Comparison of ENCODE assay signal across 11 cellular contexts in genomic region chr19:15479391-15480345, GRCh38. TPM values are rescaled to one million over a fixed set of nuclear protein-coding genes. Genes with fewer than 3 reads are reported as not detected.
A peak's percentile ranks its signal among the peaks of the same experiment; 100 is the strongest.
DNase-seq lines count a peak whose midpoint lies in the region; ATAC-seq, FAIRE-seq and TF ChIP-seq lines count a peak whose summit lies in the region.
"Had no signal": no experiment of that assay in that cellular context is flagged by ENCODE, and none has a peak within 500 bp of the region (broad histone marks: within the 10 kb centered on the region; RNA-seq: fewer than 3 reads in every experiment).

Gene PGLYRP2, minus strand, starts transcription at chr19:15479501. Its CDS starts 130 bp downstream, at chr19:15479371.

- POLR2A ChIA-PET in HepG2 (lab: Yijun Ruan, JAX), result interaction anchor here (0.9 to 1.0 kb wide), 2 partner anchors 61 to 74 kb away, joined by 3 read pairs; no protein-coding TSS in a partner anchor

- H3K36me3 ChIP-seq in HepG2 (replicated peaks in 1 of 2; ENCODE audit: control insufficient read depth in 1 of 2, insufficient read depth in 2 of 2, low read length in 2 of 2) (no peaks in the 10 kb centered on the region), WERI-Rb-1 (no peaks in the 10 kb centered on the region)

- H3K27ac ChIP-seq in VCaP (peak within 1 kb of the TSS; percentile 96), HepG2 (ENCODE audit: extremely low read length, insufficient read depth, low read length) (peak within 1 kb of the TSS; percentile 24), WERI-Rb-1 (no peak within 1 kb of the TSS)

- in situ Hi-C loops in HepG2 (cut with HindIII; ENCODE audit: extremely low pct_ligation_motif_present, low pct_unique_long_range_greater_than_20kb), result no loop called here

- H3K4me1 ChIP-seq in HepG2 (ENCODE audit: insufficient read depth, low read length), result peaks cover 34% of the 10 kb centered on the region

- FAIRE-seq in GM12891 (lab: Jason Lieb, UNC) (peak; percentile 5), HepG2 (lab: Jason Lieb, UNC) (peak; percentile 84)

- TF ChIP-seq CTCF in VCaP (conservative IDR thresholded peaks at IDR 0.05), result peak; percentile 92
- TF ChIP-seq CTCF in HepG2 (CRISPR knock-in tag; IDR thresholded peaks at IDR 0.05), result peak; percentile 72
- no peak for TF ChIP-seq CTCF in WERI-Rb-1 (IDR thresholded peaks at IDR 0.05; ENCODE audit: low read depth, low read length)

- H4K20me1 ChIP-seq in HepG2 (ENCODE audit: insufficient read depth, low read length), result no peaks in the 10 kb centered on the region

- BruUV-seq in HepG2 (replicated peaks; lab: Mats Ljungman, UMichigan), result no TSS peak

- TF ChIP-seq EP300 in HepG2 (IDR thresholded peaks at IDR 0.05; ENCODE audit: low read depth in 2 of 2, low read length in 2 of 2) (peak in 1 of 2 experiments; percentile 34; a peak in 1 of 4 replicates), HepG2 (CRISPR knock-in tag; IDR thresholded peaks at IDR 0.05; ENCODE audit: borderline replicate concordance) (no peak)

- no peak for TF ChIP-seq RAD21 in HepG2 (CRISPR knock-in tag; IDR thresholded peaks at IDR 0.05)

- WGBS in HepG2 (ENCODE audit: low lambda C conversion rate), result 3% methylated on average over 8 of the region's 16 CpGs

- H3K79me2 ChIP-seq in HepG2 (ENCODE audit: insufficient read depth, low read length), result no peaks in the 10 kb centered on the region

- H3K27me3 ChIP-seq in HepG2 (ENCODE audit: control insufficient read depth in 1 of 2, insufficient read depth in 2 of 2, low read length in 2 of 2) (no peaks in the 10 kb centered on the region), WERI-Rb-1 (ENCODE audit: insufficient read depth, low read depth, severe bottlenecking) (peaks cover 81% of the 10 kb centered on the region)

- ATAC-seq in HepG2 (peak; percentile 91), HG02981 (IDR thresholded peaks at IDR 0.05; ENCODE audit: unreplicated experiment) (no peak), HG03354 (IDR thresholded peaks at IDR 0.05; ENCODE audit: poor library complexity, severe bottlenecking, unreplicated experiment) (no peak)

- H3K4me3 ChIP-seq in HepG2 (replicated peaks in 1 of 3; ENCODE audit: insufficient read depth in 1 of 3, low read depth in 2 of 3, low read length in 3 of 3), result peak within 1 kb of the TSS in 1 of 3 experiments; percentile 48; a peak in 1 of 6 replicates
- H3K4me3 ChIP-seq in WERI-Rb-1 (ENCODE audit: low read depth, low read length), result no peak within 1 kb of the TSS
- H3K4me3 ChIP-seq: skin epidermis had no signal

- intact Hi-C loops in HepG2 (cut with micrococcal nuclease; ENCODE audit: unreplicated experiment), result loop anchor here (5.0 kb wide), 1 partner anchor 78 kb away; no protein-coding TSS in a partner anchor

- H3K9me3 ChIP-seq in HepG2 (ENCODE audit: low read length) (no peaks in the 10 kb centered on the region), WERI-Rb-1 (ENCODE audit: severe bottlenecking) (no peaks in the 10 kb centered on the region)

- no peak within 1 kb of the TSS for H2AFZ ChIP-seq in HepG2 (ENCODE audit: low read length)

- peak within 1 kb of the TSS; percentile 66 for H3K4me2 ChIP-seq in HepG2 (ENCODE audit: low read depth, low read length)

- DNase-seq in Ammon's horn (ENCODE audit: low spot score) (peak; percentile 59), GM12891 (ENCODE audit: insufficient read length, low spot score) (no peak), HepG2 (ENCODE audit: low spot score) (peak; percentile 31), WERI-Rb-1 (no peak)
- no peak for DNase-seq in activated CD8-positive, alpha-beta memory T cell treated with anti-CD3 and anti-CD28 coated beads, Interleukin-2, amount 50 U/mL, for 48 hours
- DNase-seq: activated gamma-delta T cell treated with Interleukin-2 at 50 U/mL for 16 hours; NK-92 treated with Interleukin-12 subunit alpha and Interleukin-12 subunit beta, amount 100 ng/mL, for 24 hours had no signal

- CTCF ChIA-PET in HepG2 (lab: Yijun Ruan, JAX; ENCODE audit: low intra/inter-chr PET ratio, low total read pairs), result no interaction called here

- no peak within 1 kb of the TSS for H3K9ac ChIP-seq in HepG2 (ENCODE audit: insufficient read depth, low read depth, low read length)

- TF ChIP-seq POLR2A in GM12891 (IDR thresholded peaks at IDR 0.05; ENCODE audit: low read depth, low read length) (no peak), HepG2 (IDR thresholded peaks at IDR 0.05; ENCODE audit: insufficient read depth in 1 of 2, low read depth in 2 of 2, low read length in 2 of 2) (no peak)

TF ChIP-seq in GM12891, 5 proteins besides CTCF, POLR2A, EP300 and RAD21:
- no peak for TF ChIP-seq PAX5 (IDR thresholded peaks at IDR 0.05; ENCODE audit: insufficient read depth, low read length, severe bottlenecking)
- TF ChIP-seq POLR2AphosphoS5 (IDR thresholded peaks at IDR 0.05; ENCODE audit: low read depth, low read length), result no peak
- TF ChIP-seq SPI1 (IDR thresholded peaks at IDR 0.05; ENCODE audit: low read depth, low read length), result no peak
- TF ChIP-seq TAF1 (IDR thresholded peaks at IDR 0.05; ENCODE audit: low read depth, low read length), result no peak
- no peak for TF ChIP-seq POU2F2 (IDR thresholded peaks at IDR 0.05; ENCODE audit: low read depth, low read length)
TF ChIP-seq in GM12891: peak in this region for 0.

TF ChIP-seq in HepG2, 621 proteins besides CTCF, POLR2A, EP300 and RAD21 (continues in another document):
- TF ChIP-seq THYN1 (CRISPR knock-in tag; IDR thresholded peaks at IDR 0.05; ENCODE audit: borderline replicate concordance, low read depth) (no peak), ZNF782 (CRISPR knock-in tag; IDR thresholded peaks at IDR 0.05; ENCODE audit: borderline replicate concordance) (no peak), POGZ (CRISPR knock-in tag; IDR thresholded peaks at IDR 0.05) (peak; percentile 38; the same call in 1 of the 2 replicates), ZNF367 (CRISPR knock-in tag; IDR thresholded peaks at IDR 0.05; ENCODE audit: borderline replicate concordance) (no peak), RFXAP (CRISPR knock-in tag; IDR thresholded peaks at IDR 0.05; ENCODE audit: borderline replicate concordance) (peak; percentile 59; the same call in 1 of the 2 replicates), FOXA3 (CRISPR knock-in tag; IDR thresholded peaks at IDR 0.05) (no peak), TBX3 (IDR thresholded peaks at IDR 0.05; ENCODE audit: borderline replicate concordance) (no peak), SNAPC5 (CRISPR knock-in tag; IDR thresholded peaks at IDR 0.05; ENCODE audit: borderline replicate concordance) (no peak), SAP130 (CRISPR knock-in tag; IDR thresholded peaks at IDR 0.05; ENCODE audit: low read depth) (0 out of 2 replicates have a peak, but pooled peaks have one; percentile 28), ZNF776 (CRISPR knock-in tag; IDR thresholded peaks at IDR 0.05) (0 out of 2 replicates have a peak, but pooled peaks have one; percentile 53), MLX (CRISPR knock-in tag; IDR thresholded peaks at IDR 0.05) (no peak), MAFK (conservative IDR thresholded peaks at IDR 0.05 in 1 of 2, IDR thresholded peaks at IDR 0.05 in 1 of 2; ENCODE audit: low read length in 2 of 2) (no peak), NR1H2 (CRISPR knock-in tag; IDR thresholded peaks at IDR 0.05; ENCODE audit: borderline replicate concordance, low read depth) (no peak), ZNF224 (CRISPR knock-in tag; IDR thresholded peaks at IDR 0.05) (no peak)

RNA-seq across cellular contexts. Expression of gene PGLYRP2, which starts in this region (rescaled TPM):
- polyA plus RNA-seq in GM12891 (2012; ENCODE audit: low read depth, missing spikeins), result 0.04 TPM
- 0.49 and 1.0 TPM in 2 replicates for total RNA-seq in HepG2 (2016; rRNA removed; fragmentation: Illumina TruSeq; extraction: Trizol)
- 0.10 and 0.53 TPM in 2 replicates for total RNA-seq in HepG2 (2016; cell fraction: cytosol; rRNA removed; fragmentation: Illumina TruSeq; extraction: Trizol; ENCODE audit: low read depth)
- total RNA-seq in HepG2 (2016; cell fraction: insoluble cytoplasmic fraction; rRNA removed; fragmentation: Illumina TruSeq; extraction: Trizol), result 0.46 and 1.3 TPM in 2 replicates
- 0.17 and 0.49 TPM in 2 replicates for total RNA-seq in HepG2 (2016; cell fraction: membrane; rRNA removed; fragmentation: Illumina TruSeq; extraction: Trizol)
- total RNA-seq in HepG2 (2016; cell fraction: nucleus; rRNA removed; fragmentation: Illumina TruSeq; extraction: Trizol), result 0.94 and 1.4 TPM in 2 replicates
- 0.04 and 0.35 TPM in 2 replicates for polyA plus RNA-seq in HepG2 (2011; rRNA removed)
- polyA plus RNA-seq in HepG2 (2011; cell fraction: cytosol; rRNA removed), result 0.08 and 0.22 TPM in 2 replicates
- 0.27 and 0.69 TPM in 2 replicates for polyA plus RNA-seq in HepG2 (2011; cell fraction: nucleus; rRNA removed)
- 0.11 and 1.1 TPM in 2 replicates for polyA plus RNA-seq in HepG2 (2012)
- polyA plus RNA-seq in HepG2 (2016; cell fraction: cytosol; fragmentation: Illumina TruSeq; extraction: Trizol; ENCODE audit: low read depth), result 0.11 and 0.19 TPM in 2 replicates
- polyA plus RNA-seq in HepG2 (2016; cell fraction: insoluble cytoplasmic fraction; fragmentation: Illumina TruSeq; extraction: Trizol; ENCODE audit: low read depth), result 0.35 and 0.38 TPM in 2 replicates
- 0.22 and 0.28 TPM in 2 replicates for polyA plus RNA-seq in HepG2 (2016; cell fraction: membrane; fragmentation: Illumina TruSeq; extraction: Trizol; ENCODE audit: low read depth)
- polyA plus RNA-seq in HepG2 (2016; cell fraction: nucleus; fragmentation: Illumina TruSeq; extraction: Trizol; ENCODE audit: insufficient read depth, low read depth), result 0.79 and 2.3 TPM in 2 replicates
- polyA minus RNA-seq in HepG2 (2011; rRNA and poly(A)+ RNA removed; ENCODE audit: low replicate concordance), result 0.07 and 0.34 TPM in 2 replicates
- 0.20 TPM in 1 of 2 replicates, not detected in the other for polyA minus RNA-seq in HepG2 (2011; cell fraction: cytosol; rRNA and poly(A)+ RNA removed)
- polyA minus RNA-seq in HepG2 (2011; cell fraction: nucleus; rRNA and poly(A)+ RNA removed), result 1.0 TPM in 1 of 2 replicates, not detected in the other

Comparison
In these comparisons a context has a peak if more than half of its experiments do, and no peak if none do; other contexts are left out.
1. DNase-seq: peak in Ammon's horn (single experiment) and HepG2 (single experiment); none in GM12891 (single experiment), WERI-Rb-1 (single experiment) and activated CD8-positive, alpha-beta memory T cell treated with anti-CD3 and anti-CD28 coated beads, Interleukin-2, amount 50 U/mL, for 48 hours (single experiment).